Comparison of ENCODE assay signal across 15 cellular contexts in genomic region chr22:46560696-46561295, GRCh38. TPM values are rescaled to one million over a fixed set of nuclear protein-coding genes. Genes with fewer than 3 reads are reported as not detected.
DNase-seq lines count a peak whose midpoint lies in the region; ATAC-seq and TF ChIP-seq lines count a peak whose summit lies in the region.
"Had no signal": no experiment of that assay in that cellular context is flagged by ENCODE, and none has a peak within 500 bp of the region (broad histone marks: within the 10 kb centered on the region; RNA-seq: fewer than 3 reads in every experiment).

No MANE protein-coding gene starts in this region.

- no peak overlapping the region for H3K27ac ChIP-seq in right atrium auricular region
- H3K27ac ChIP-seq in spleen: no peak overlapping the region
- H3K27ac ChIP-seq: body of pancreas, esophagus muscularis mucosa, Peyer's patch had no signal

- H3K27me3 ChIP-seq in right atrium auricular region (no peaks in the 10 kb centered on the region), spleen (replicated peaks in 1 of 7) (no peaks in the 10 kb centered on the region)
- H3K27me3 ChIP-seq: body of pancreas, esophagus muscularis mucosa, Peyer's patch had no signal

- H3K27ac Mint-ChIP-seq in chondrocyte (ENCODE audit: unreplicated experiment): no peak overlapping the region

- H3K9me3 ChIP-seq in right atrium auricular region (peaks cover 0 to 6% of the 10 kb centered on the region in 2 donors), spleen (peaks cover 0 to 13% (median 10%) of the 10 kb centered on the region in 8 donors)
- H3K9me3 ChIP-seq: body of pancreas, Peyer's patch had no signal

- TF ChIP-seq POLR2A in spleen (IDR thresholded peaks at IDR 0.05): no peak

- no peaks in the 10 kb centered on the region for H3K36me3 ChIP-seq in right atrium auricular region
- H3K36me3 ChIP-seq in spleen: no peaks in the 10 kb centered on the region
- H3K36me3 ChIP-seq: esophagus muscularis mucosa, Peyer's patch, WERI-Rb-1 had no signal

- H3K4me1 ChIP-seq in right atrium auricular region: peaks cover 0 to 27% of the 10 kb centered on the region in 2 donors
- peaks cover 5 to 31% (median 16%) of the 10 kb centered on the region in 6 donors for H3K4me1 ChIP-seq in spleen

- 63 to 83% (median 66%) methylated on average over 12 to 14 of the region's 14 CpGs for WGBS in spleen, 5 donors

- TF ChIP-seq CTCF in right atrium auricular region (IDR thresholded peaks at IDR 0.05): no peak
- no peak for TF ChIP-seq CTCF in chondrocyte (IDR thresholded peaks at IDR 0.05)
- no peak for TF ChIP-seq CTCF in spleen (IDR thresholded peaks at IDR 0.05 in 8 of 11, conservative IDR thresholded peaks at IDR 0.05 in 3 of 11)

- no peak overlapping the region for H3K4me3 Mint-ChIP-seq in chondrocyte (ENCODE audit: unreplicated experiment)
- H3K4me3 Mint-ChIP-seq: neural crest cell had no signal

- H3K4me3 ChIP-seq in right atrium auricular region: no peak overlapping the region
- H3K4me3 ChIP-seq in spleen: no peak overlapping the region
- H3K4me3 ChIP-seq: body of pancreas, esophagus muscularis mucosa, Peyer's patch had no signal

- ATAC-seq in Right ventricle myocardium inferior: no peak
- ATAC-seq: body of pancreas had no signal

- peaks cover 2% of the 10 kb centered on the region for H3K36me3 Mint-ChIP-seq in chondrocyte (ENCODE audit: low read depth)

- H3K27me3 Mint-ChIP-seq in chondrocyte (ENCODE audit: low read depth): no peaks in the 10 kb centered on the region

- peaks cover 5% of the 10 kb centered on the region for H3K9me3 Mint-ChIP-seq in chondrocyte (ENCODE audit: low read depth)

- DNase-seq in Right ventricle myocardium inferior (ENCODE audit: missing footprints) (peak; percentile 30), right atrium auricular region (ENCODE audit: low spot score) (no peak), MV-4-11 (lab: John Stamatoyannopoulos, UW) (peak; percentile 45), chondrocyte (ENCODE audit: low spot score) (peak; percentile 81), spleen (peak; percentile 58), NCI-H1417 treated with DMSO at 0.1 percent for 48 hours (lab: John Stamatoyannopoulos, UW) (no peak), CD1c-positive myeloid dendritic cell (ENCODE audit: extremely low spot score) (no peak), NCI-H526 treated with DMSO at 0.1 percent for 48 hours (lab: John Stamatoyannopoulos, UW) (no peak)
- DNase-seq: activated gamma-delta T cell, body of pancreas, NCI-H2107 had no signal

- peaks cover 6% of the 10 kb centered on the region for H3K4me1 Mint-ChIP-seq in chondrocyte (ENCODE audit: low read depth)
- H3K4me1 Mint-ChIP-seq: neural crest cell had no signal

- intact Hi-C loops in Right ventricle myocardium inferior (cut with DNase I) (loop anchor here (5.0 kb wide), 2 partner anchors 127 to 177 kb away; partner anchors contain the start of gene CERK), spleen (cut with DNase I; ENCODE audit: low total_unique reads) (no loop called here)

RNA-seq across cellular contexts. Expression of gene CELSR1, which starts 23.4 kb away (rescaled TPM):
- total RNA-seq in Right ventricle myocardium inferior (8.4 TPM), right atrium auricular region (1 to 10 TPM; 7.1 to 9.6 TPM), chondrocyte (27.9 to 42.7 TPM (median 29.8 TPM) in 3 replicates), spleen (10 to 100 TPM in 2 of 7 donors, 1 to 10 TPM in 5; 4.3 to 12.7 (median 8.0) TPM)
- polyA plus RNA-seq in spleen: 10 to 100 TPM in 2 of 3 donors, 1 to 10 TPM in 1; 8.2 to 13.1 (median 11.4) TPM

RNA-seq across cellular contexts. Expression of gene GRAMD4, which starts 59.4 kb away (rescaled TPM):
- total RNA-seq in Right ventricle myocardium inferior (80.0 TPM), right atrium auricular region (10 to 100 TPM; 29.1 to 31.6 TPM), chondrocyte (23.8 to 44.8 TPM (median 31.7 TPM) in 3 replicates), spleen (10 to 100 TPM; 20.8 to 46.1 (median 33.1) TPM)
- 10 to 100 TPM; 16.0 to 26.3 (median 21.5) TPM for polyA plus RNA-seq in spleen

Comparison
In these comparisons a context has a peak if more than half of its experiments do, and no peak if none do; other contexts are left out.
1. DNase-seq: peak in Right ventricle myocardium inferior (single experiment), MV-4-11 (single experiment), chondrocyte (single experiment) and spleen (single experiment); none in right atrium auricular region (single experiment), NCI-H1417 treated with DMSO at 0.1 percent for 48 hours (single experiment), CD1c-positive myeloid dendritic cell (single experiment) and NCI-H526 treated with DMSO at 0.1 percent for 48 hours (single experiment).